ENCODE assay signal across 8 cellular contexts in the genomic region with DNA sequence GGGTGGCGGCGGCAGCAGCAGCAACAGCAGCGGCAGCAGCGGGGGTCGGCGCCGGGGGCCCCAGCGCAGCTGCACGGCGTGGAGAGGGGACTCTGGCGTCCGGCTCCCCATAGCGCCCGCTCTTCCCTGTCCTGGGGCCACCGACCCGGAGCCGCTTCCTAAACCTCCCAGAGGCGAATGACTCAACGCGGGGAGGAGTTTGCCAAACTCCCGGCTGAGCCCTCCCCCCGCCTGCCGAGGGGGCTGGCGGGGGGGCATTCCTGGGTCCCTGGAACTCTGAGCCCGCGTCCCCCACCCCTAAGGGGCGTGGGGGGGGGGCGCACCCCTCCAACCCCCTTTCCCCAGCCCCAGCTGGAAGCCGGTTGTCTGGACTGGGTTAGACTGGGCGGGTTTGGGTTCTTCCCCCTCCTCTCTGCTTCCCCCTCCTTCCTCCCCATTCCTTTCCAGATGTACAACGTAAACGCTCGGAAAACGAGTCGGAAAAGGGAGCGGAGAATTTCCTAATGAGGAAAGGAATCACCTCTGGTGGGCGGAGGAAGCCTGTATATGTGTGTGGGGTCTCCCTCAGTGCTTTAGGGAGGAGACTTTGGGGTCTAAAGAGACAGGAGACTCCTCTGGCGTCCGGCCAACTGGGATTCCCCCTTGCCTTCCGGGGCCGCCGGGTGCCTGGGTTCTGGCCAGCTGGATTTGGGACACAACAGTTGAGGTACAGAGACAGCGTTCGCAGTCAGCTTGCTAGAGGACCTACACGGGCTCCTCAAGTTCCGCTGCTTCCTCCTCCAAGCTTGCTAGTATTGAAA. TPM values are rescaled to one million over a fixed set of nuclear protein-coding genes. Genes with fewer than 3 reads are reported as not detected.
DNase-seq lines count a peak whose midpoint lies in the region; ATAC-seq and TF ChIP-seq lines count a peak whose summit lies in the region.

TSS of gene ITGA5 (minus strand) at position 179 of the 800 bp plus-strand sequence. CDS start at position 111, 68 bp downstream.

- H3K4me1 ChIP-seq in uterus: peaks cover 0 to 14% of the 10 kb centered on the region in 2 donors

- no peak for TF ChIP-seq CTCF in foreskin fibroblast (IDR thresholded peaks at IDR 0.05; ENCODE audit: low read depth, low read length)
- TF ChIP-seq CTCF in nephron (IDR thresholded peaks at IDR 0.05; ENCODE audit: unreplicated experiment in 3 of 3): no peak
- no peak for TF ChIP-seq CTCF in uterus (IDR thresholded peaks at IDR 0.05)

- H3K9me3 Mint-ChIP-seq in nephron: no peaks in the 10 kb centered on the region

- TF ChIP-seq POLR2A in uterus (IDR thresholded peaks at IDR 0.05): peak; percentile 87 to 95

- no peaks in the 10 kb centered on the region for H3K27me3 ChIP-seq in uterus

- DNase-seq in D341Med (ENCODE audit: low spot score) (peak; percentile 63), NCI-H226 (peak; percentile 78), activated gamma-delta T cell treated with Interleukin-2 at 50 U/mL for 16 hours (peak; percentile 33), foreskin fibroblast (peak; percentile 76 to 93), uterus (peak; percentile 88 to 90), NCI-H446 treated with DMSO at 0.1 percent for 48 hours (lab: John Stamatoyannopoulos, UW) (no peak)

- peak within 1 kb of the TSS; percentile 94 to 97 for H3K27ac ChIP-seq in uterus

- no peak for ATAC-seq in HG03095 (IDR thresholded peaks at IDR 0.05; ENCODE audit: unreplicated experiment)

- H3K36me3 ChIP-seq in uterus: no peaks in the 10 kb centered on the region

- H3K36me3 Mint-ChIP-seq in nephron (ENCODE audit: low read depth): no peaks in the 10 kb centered on the region

- no peaks in the 10 kb centered on the region for H3K9me3 ChIP-seq in uterus

- H3K27ac Mint-ChIP-seq in nephron: peak within 1 kb of the TSS; percentile 79 to 90 (median 86)

- H3K27me3 Mint-ChIP-seq in nephron (ENCODE audit: low read depth): peaks cover 22% of the 10 kb centered on the region

- intact Hi-C loops in uterus (cut with DNase I; ENCODE audit: low total_unique reads): no loop called here

- H3K4me3 Mint-ChIP-seq in nephron: peak within 1 kb of the TSS; percentile 88 to 96 (median 92)

- peaks cover 44% of the 10 kb centered on the region for H3K4me1 Mint-ChIP-seq in nephron

- H3K4me3 ChIP-seq in foreskin fibroblast (ENCODE audit: low read depth in 1 of 2, low read length in 2 of 2) (peak within 1 kb of the TSS; percentile 77 to 96), uterus (peak within 1 kb of the TSS; percentile 84 to 94)

RNA-seq across cellular contexts. Expression of gene ITGA5, which starts in this region (rescaled TPM):
- total RNA-seq in uterus: 100 to 1,000 TPM in 2 of 4 donors, 10 to 100 TPM in 2; 69.7 to 223 (median 99.4) TPM
